Comparison of ENCODE assay signal across 8 cellular contexts in genomic region chr9:116984111-116984510, GRCh38.
"Had no signal": no experiment of that assay in that cellular context is flagged by ENCODE, and none has a peak within 500 bp of the region (broad histone marks: within the 10 kb centered on the region; RNA-seq: fewer than 3 reads in every experiment).

No MANE protein-coding gene starts in this region.

- H3K4me1 ChIP-seq: HAP-1 had no signal

- DNase-seq: GM23248, GOT3, H7, H9, HCEC 1CT, HFFc6 had no signal

- H3K9ac ChIP-seq: GM23248 had no signal

- H2AFZ ChIP-seq: GM23248, GM23338 had no signal

- H3K36me3 ChIP-seq: HAP-1 had no signal

- H3K27ac ChIP-seq: GM23248 had no signal

- H3K9me3 ChIP-seq: HAP-1 had no signal

- H3K4me3 ChIP-seq: GM23248, GM23338, HAP-1 had no signal
